16 cellular contexts compared by ENCODE assay signal in genomic region chr1:246156847-246157246, GRCh38.
"Had no signal": no experiment of that assay in that cellular context is flagged by ENCODE, and none has a peak within 500 bp of the region (broad histone marks: within the 10 kb centered on the region; RNA-seq: fewer than 3 reads in every experiment).

No MANE protein-coding gene starts in this region.

- H3K4me1 Mint-ChIP-seq: activated CD4-positive, alpha-beta T cell treated with anti-CD3 and anti-CD28 coated beads for 36 hours; activated naive CD4-positive, alpha-beta T cell treated with anti-CD3 and anti-CD28 coated beads, Interleukin-2, amount 50 U/mL, for 24 hours had no signal

- ATAC-seq: activated CD4-positive, alpha-beta T cell treated with anti-CD3 and anti-CD28 coated beads for 36 hours; left ventricle myocardium superior; naive thymus-derived CD8-positive, alpha-beta T cell; sciatic nerve; stimulated activated memory B cell treated with anti-CD40 and anti-IgM and Interleukin-4, amounts not matched to agents 10 μg/mL and 1 μg/mL and 100 μg/mL, for 72 hours had no signal

- H3K4me1 ChIP-seq: pancreas had no signal

- H3K9me3 ChIP-seq: esophagus muscularis mucosa, pancreas had no signal

- H3K4me3 ChIP-seq: esophagus muscularis mucosa, pancreas had no signal

- H3K27me3 Mint-ChIP-seq: activated CD4-positive, alpha-beta T cell treated with anti-CD3 and anti-CD28 coated beads for 36 hours; activated naive CD4-positive, alpha-beta T cell treated with anti-CD3 and anti-CD28 coated beads, Interleukin-2, amount 50 U/mL, for 24 hours; naive thymus-derived CD8-positive, alpha-beta T cell; stimulated activated memory B cell treated with anti-CD40 and anti-IgM and Interleukin-4, amounts not matched to agents 10 μg/mL and 1 μg/mL and 100 μg/mL, for 72 hours had no signal

- H3K27me3 ChIP-seq: esophagus muscularis mucosa, pancreas had no signal

- FAIRE-seq: bronchial epithelial cell, endothelial cell of umbilical vein, pancreas had no signal

- H3K27ac Mint-ChIP-seq: activated CD4-positive, alpha-beta T cell treated with anti-CD3 and anti-CD28 coated beads for 36 hours; activated naive CD4-positive, alpha-beta T cell treated with anti-CD3 and anti-CD28 coated beads, Interleukin-2, amount 50 U/mL, for 24 hours; naive thymus-derived CD8-positive, alpha-beta T cell; stimulated activated memory B cell treated with anti-CD40 and anti-IgM and Interleukin-4, amounts not matched to agents 10 μg/mL and 1 μg/mL and 100 μg/mL, for 72 hours had no signal

- H3K27ac ChIP-seq: esophagus muscularis mucosa, pancreas, WERI-Rb-1 had no signal

- DNase-seq: activated CD4-positive, alpha-beta T cell treated with anti-CD3 and anti-CD28 coated beads for 36 hours; activated CD4-positive, alpha-beta T cell treated with anti-CD3 and anti-CD28 coated beads, Interleukin-2, amount 50 U/mL, for 48 hours; activated gamma-delta T cell; effector CD8-positive, alpha-beta T cell; left ventricle myocardium superior; naive thymus-derived CD8-positive, alpha-beta T cell; pancreas; stimulated activated CD4-positive, alpha-beta T cell treated with anti-CD3 and anti-CD28 coated beads, Interleukin-4, amount 100 ng/mL, for 24 hours; T-helper 2 cell; WERI-Rb-1 had no signal

- H3K36me3 ChIP-seq: esophagus muscularis mucosa, pancreas, WERI-Rb-1 had no signal

- H3K9me3 Mint-ChIP-seq: activated naive CD4-positive, alpha-beta T cell treated with anti-CD3 and anti-CD28 coated beads, Interleukin-2, amount 50 U/mL, for 24 hours; naive thymus-derived CD8-positive, alpha-beta T cell; stimulated activated memory B cell treated with anti-CD40 and anti-IgM and Interleukin-4, amounts not matched to agents 10 μg/mL and 1 μg/mL and 100 μg/mL, for 72 hours had no signal

- H3K4me3 Mint-ChIP-seq: activated CD4-positive, alpha-beta T cell treated with anti-CD3 and anti-CD28 coated beads for 36 hours; activated naive CD4-positive, alpha-beta T cell treated with anti-CD3 and anti-CD28 coated beads, Interleukin-2, amount 50 U/mL, for 24 hours; naive thymus-derived CD8-positive, alpha-beta T cell; stimulated activated memory B cell treated with anti-CD40 and anti-IgM and Interleukin-4, amounts not matched to agents 10 μg/mL and 1 μg/mL and 100 μg/mL, for 72 hours had no signal
